Comparison of ENCODE assay signal across 17 cellular contexts in the genomic region with DNA sequence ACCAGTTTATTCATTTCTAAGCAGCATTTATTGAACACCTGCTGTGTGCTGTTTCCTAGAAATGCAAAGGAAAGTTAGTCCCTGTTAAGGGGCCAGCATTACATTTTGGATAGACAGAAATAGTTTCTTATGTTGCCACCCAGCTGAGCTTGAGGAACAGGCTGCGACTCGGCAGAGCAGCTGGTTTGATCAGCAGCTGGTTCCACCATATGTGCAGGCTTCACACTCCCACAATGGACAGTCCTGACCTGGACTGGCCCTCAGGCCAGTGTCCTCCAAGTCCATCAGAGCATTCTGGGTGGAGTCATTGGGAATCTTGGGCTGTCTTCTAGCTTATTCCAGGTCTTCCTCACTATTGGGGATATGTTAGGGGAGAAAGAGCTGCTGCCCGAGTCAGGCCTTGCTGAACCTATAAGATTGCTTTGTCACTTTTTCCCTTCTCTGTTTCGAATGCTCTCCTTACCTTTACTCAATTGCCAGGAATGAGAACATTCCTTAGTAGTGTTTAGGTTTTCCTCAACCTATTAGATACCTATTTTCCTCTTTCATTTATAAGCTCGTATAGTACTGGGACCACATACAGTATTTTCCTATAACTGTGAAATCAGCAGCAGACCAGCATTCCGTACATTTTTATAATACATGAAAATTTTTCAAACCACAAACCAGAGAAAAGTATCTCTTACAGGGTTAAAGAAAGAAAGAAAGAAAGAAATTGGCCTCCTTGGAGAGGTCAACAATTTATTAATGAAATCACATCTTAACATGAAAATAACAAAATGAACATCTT.
A peak's percentile ranks its signal among the peaks of the same experiment; 100 is the strongest.
DNase-seq lines count a peak whose midpoint lies in the region; ATAC-seq and TF ChIP-seq lines count a peak whose summit lies in the region.
"Had no signal": no experiment of that assay in that cellular context is flagged by ENCODE, and none has a peak within 500 bp of the region (broad histone marks: within the 10 kb centered on the region; RNA-seq: fewer than 3 reads in every experiment).

No MANE protein-coding gene starts in this region.

- no peak for ATAC-seq in activated CD8-positive, alpha-beta T cell treated with anti-CD3 and anti-CD28 coated beads, Interleukin-2, amount 10 ng/mL, durations not matched to agents 7 days and 5 days
- ATAC-seq: CD8-positive, alpha-beta T cell; K562; PC-3 had no signal

- H3K9me3 Mint-ChIP-seq in neural progenitor cell: peaks cover 8% of the 10 kb centered on the region
- H3K9me3 Mint-ChIP-seq in activated naive CD4-positive, alpha-beta T cell treated with anti-CD3 and anti-CD28 coated beads for 36 hours: no peaks in the 10 kb centered on the region
- H3K9me3 Mint-ChIP-seq in activated CD8-positive, alpha-beta T cell treated with anti-CD3 and anti-CD28 coated beads, Interleukin-2, amount 10 ng/mL, durations not matched to agents 7 days and 5 days (ENCODE audit: insufficient read depth): no peaks in the 10 kb centered on the region
- H3K9me3 Mint-ChIP-seq: CD8-positive, alpha-beta T cell had no signal

- H3K9ac ChIP-seq in neural progenitor cell: no peak overlapping the region

- H3K27ac ChIP-seq in neural progenitor cell: no peak overlapping the region
- no peak overlapping the region for H3K27ac ChIP-seq in effector memory CD4-positive, alpha-beta T cell (ENCODE audit: insufficient read depth, low read length, poor library complexity, severe bottlenecking)
- H3K27ac ChIP-seq: 22Rv1 had no signal

- no peak overlapping the region for H2AFZ ChIP-seq in neural progenitor cell (replicated peaks)

- H3K36me3 ChIP-seq in neural progenitor cell: no peaks in the 10 kb centered on the region
- no peaks in the 10 kb centered on the region for H3K36me3 ChIP-seq in effector memory CD4-positive, alpha-beta T cell (ENCODE audit: control insufficient read depth, insufficient read depth, low read length)

- H3K79me2 ChIP-seq in neural progenitor cell (ENCODE audit: low read depth): no peaks in the 10 kb centered on the region

- H3F3A ChIP-seq in neural progenitor cell (ENCODE audit: low read depth): peaks cover 1% of the 10 kb centered on the region

- intact Hi-C loops in activated naive CD4-positive, alpha-beta T cell treated with anti-CD3 and anti-CD28 coated beads for 36 hours (cut with micrococcal nuclease): loop anchor here (10.0 kb wide), 1 partner anchor 851 kb away; no protein-coding TSS in a partner anchor

- no peaks in the 10 kb centered on the region for H3K9me3 ChIP-seq in neural progenitor cell (ENCODE audit: low read depth)
- no peaks in the 10 kb centered on the region for H3K9me3 ChIP-seq in effector memory CD4-positive, alpha-beta T cell (ENCODE audit: control insufficient read depth, low read length)

- POLR2A ChIA-PET in activated CD8-positive, alpha-beta T cell treated with anti-CD3 and anti-CD28 coated beads, Interleukin-2, amount 10 ng/mL, durations not matched to agents 7 days and 5 days (lab: Charles Lee): no interaction called here

- peaks cover 28% of the 10 kb centered on the region for H3K4me1 Mint-ChIP-seq in neural progenitor cell
- H3K4me1 Mint-ChIP-seq in activated naive CD4-positive, alpha-beta T cell treated with anti-CD3 and anti-CD28 coated beads for 36 hours (ENCODE audit: low read depth): peaks cover 22% of the 10 kb centered on the region
- peaks cover 10% of the 10 kb centered on the region for H3K4me1 Mint-ChIP-seq in activated CD8-positive, alpha-beta T cell treated with anti-CD3 and anti-CD28 coated beads, Interleukin-2, amount 10 ng/mL, durations not matched to agents 7 days and 5 days (ENCODE audit: low read depth)

- peaks cover 45% of the 10 kb centered on the region for H3K4me1 ChIP-seq in neural progenitor cell
- H3K4me1 ChIP-seq in effector memory CD4-positive, alpha-beta T cell (ENCODE audit: control insufficient read depth, insufficient read depth, low read length, poor library complexity, severe bottlenecking): no peaks in the 10 kb centered on the region

- no peak overlapping the region for H3K4me3 ChIP-seq in astrocyte of the spinal cord (ENCODE audit: low read depth, low read length)
- H3K4me3 ChIP-seq in neural progenitor cell: no peak overlapping the region
- H3K4me3 ChIP-seq in effector memory CD4-positive, alpha-beta T cell (ENCODE audit: insufficient read depth, low read depth, low read length, poor library complexity, severe bottlenecking): no peak overlapping the region
- H3K4me3 ChIP-seq: K562 had no signal

- DNase-seq in DMS 273 (lab: John Stamatoyannopoulos, UW; ENCODE audit: unreplicated experiment) (peak; percentile 35), DMS 273 treated with DMSO at 0.1 percent for 48 hours (lab: John Stamatoyannopoulos, UW) (no peak), astrocyte of the spinal cord (ENCODE audit: low read depth, low spot score) (peak; percentile 38), neural progenitor cell (ENCODE audit: low spot score) (no peak), NCI-H526 (lab: John Stamatoyannopoulos, UW) (no peak)
- DNase-seq in activated naive CD4-positive, alpha-beta T cell treated with anti-CD3 and anti-CD28 coated beads for 36 hours: no peak
- DNase-seq in effector memory CD4-positive, alpha-beta T cell: no peak
- no peak for DNase-seq in activated CD8-positive, alpha-beta T cell treated with anti-CD3 and anti-CD28 coated beads, Interleukin-2, amount 10 ng/mL, durations not matched to agents 7 days and 5 days
- DNase-seq: CD8-positive, alpha-beta T cell; NCI-H1436; NCI-H2029; NCI-H2171 treated with DMSO at 0.1 percent for 48 hours; NCI-H510A; NCI-H82; PC-3 had no signal

- peaks cover 5% of the 10 kb centered on the region for H3K27me3 Mint-ChIP-seq in neural progenitor cell (ENCODE audit: insufficient read depth, low read depth)
- no peaks in the 10 kb centered on the region for H3K27me3 Mint-ChIP-seq in activated naive CD4-positive, alpha-beta T cell treated with anti-CD3 and anti-CD28 coated beads for 36 hours (ENCODE audit: low read depth)
- H3K27me3 Mint-ChIP-seq in activated CD8-positive, alpha-beta T cell treated with anti-CD3 and anti-CD28 coated beads, Interleukin-2, amount 10 ng/mL, durations not matched to agents 7 days and 5 days (ENCODE audit: low read depth): no peaks in the 10 kb centered on the region

- no peaks in the 10 kb centered on the region for H4K20me1 ChIP-seq in neural progenitor cell (ENCODE audit: low read depth)

- H3K36me3 Mint-ChIP-seq in neural progenitor cell: peaks cover 10% of the 10 kb centered on the region
- H3K36me3 Mint-ChIP-seq in activated naive CD4-positive, alpha-beta T cell treated with anti-CD3 and anti-CD28 coated beads for 36 hours (ENCODE audit: low read depth): peaks cover 6% of the 10 kb centered on the region
- H3K36me3 Mint-ChIP-seq in activated CD8-positive, alpha-beta T cell treated with anti-CD3 and anti-CD28 coated beads, Interleukin-2, amount 10 ng/mL, durations not matched to agents 7 days and 5 days (ENCODE audit: low read depth): no peaks in the 10 kb centered on the region

- H3K4me2 ChIP-seq in neural progenitor cell: peak overlapping the region; percentile 59

- CTCF ChIA-PET in activated naive CD4-positive, alpha-beta T cell treated with anti-CD3 and anti-CD28 coated beads for 36 hours (lab: Charles Lee): no interaction called here
- CTCF ChIA-PET in activated CD8-positive, alpha-beta T cell treated with anti-CD3 and anti-CD28 coated beads, Interleukin-2, amount 10 ng/mL, durations not matched to agents 7 days and 5 days (lab: Charles Lee): no interaction called here

- in situ Hi-C loops in astrocyte of the spinal cord (cut with HindIII; ENCODE audit: low sequenced_read_pairs): no loop called here

- H3K27me3 ChIP-seq in neural progenitor cell: no peaks in the 10 kb centered on the region
- no peaks in the 10 kb centered on the region for H3K27me3 ChIP-seq in effector memory CD4-positive, alpha-beta T cell (replicated peaks; ENCODE audit: control insufficient read depth, insufficient read depth, low read length, poor library complexity, severe bottlenecking)

- no peak overlapping the region for H3K4me3 Mint-ChIP-seq in neural progenitor cell
- H3K4me3 Mint-ChIP-seq in activated naive CD4-positive, alpha-beta T cell treated with anti-CD3 and anti-CD28 coated beads for 36 hours: no peak overlapping the region
- H3K4me3 Mint-ChIP-seq in activated CD8-positive, alpha-beta T cell treated with anti-CD3 and anti-CD28 coated beads, Interleukin-2, amount 10 ng/mL, durations not matched to agents 7 days and 5 days: no peak overlapping the region
- H3K4me3 Mint-ChIP-seq: CD8-positive, alpha-beta T cell had no signal

- no peak overlapping the region for H3K27ac Mint-ChIP-seq in neural progenitor cell
- H3K27ac Mint-ChIP-seq in activated naive CD4-positive, alpha-beta T cell treated with anti-CD3 and anti-CD28 coated beads for 36 hours: no peak overlapping the region
- H3K27ac Mint-ChIP-seq in activated CD8-positive, alpha-beta T cell treated with anti-CD3 and anti-CD28 coated beads, Interleukin-2, amount 10 ng/mL, durations not matched to agents 7 days and 5 days: no peak overlapping the region
- H3K27ac Mint-ChIP-seq: CD8-positive, alpha-beta T cell had no signal

- TF ChIP-seq CTCF in astrocyte of the spinal cord (IDR thresholded peaks at IDR 0.05; ENCODE audit: low read depth, low read length): no peak
- TF ChIP-seq CTCF in neural progenitor cell (IDR thresholded peaks at IDR 0.05): no peak

Comparison
In these comparisons a context has a peak if more than half of its experiments do, and no peak if none do; other contexts are left out.
1. DNase-seq: peak in DMS 273 (single experiment) and astrocyte of the spinal cord (single experiment); none in DMS 273 treated with DMSO at 0.1 percent for 48 hours (single experiment), neural progenitor cell (single experiment), activated naive CD4-positive, alpha-beta T cell treated with anti-CD3 and anti-CD28 coated beads for 36 hours (single experiment), NCI-H526 (0 of 2), effector memory CD4-positive, alpha-beta T cell (0 of 3) and activated CD8-positive, alpha-beta T cell treated with anti-CD3 and anti-CD28 coated beads, Interleukin-2, amount 10 ng/mL, durations not matched to agents 7 days and 5 days (single experiment).